ENCODE assay signal across 7 cellular contexts in the genomic region with DNA sequence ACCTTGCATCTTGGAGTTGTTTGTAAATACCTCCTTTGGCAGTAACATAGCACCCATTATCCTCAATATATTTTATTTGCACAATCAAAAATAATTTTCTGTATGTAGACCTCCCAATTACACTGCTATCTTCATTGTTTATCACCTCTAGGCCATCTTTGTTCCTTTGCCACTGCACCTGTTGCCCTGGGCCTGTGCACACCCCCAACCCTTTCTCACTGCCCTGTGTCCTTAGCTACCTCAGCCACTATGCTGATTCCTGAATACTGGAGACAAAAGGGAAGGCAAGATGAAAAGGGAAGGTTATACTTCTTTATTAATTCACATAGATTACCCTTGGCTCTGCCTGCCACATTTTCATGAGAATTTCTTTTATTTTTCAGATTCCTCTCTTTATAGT.
DNase-seq lines count a peak whose midpoint lies in the region; ATAC-seq lines count a peak whose summit lies in the region.
"Not testable (repeated sequence)": the region's sequence is repeated elsewhere in the genome, so short reads cannot be mapped to it uniquely, and the experiment has no call there.

No MANE protein-coding gene starts in this region.

- not testable (repeated sequence) for H3K9me3 Mint-ChIP-seq in activated CD4-positive, alpha-beta memory T cell treated with anti-CD3 and anti-CD28 coated beads, Interleukin-2, amount 10 ng/mL, durations not matched to agents 7 days and 5 days

- ATAC-seq in GM18873 (IDR thresholded peaks at IDR 0.05; ENCODE audit: low FRiP score, unreplicated experiment): peak; percentile 25
- ATAC-seq in GM19467 (IDR thresholded peaks at IDR 0.05; ENCODE audit: unreplicated experiment): peak; percentile 44
- ATAC-seq in GM21786 (IDR thresholded peaks at IDR 0.05; ENCODE audit: unreplicated experiment): peak; percentile 30
- peak; percentile 47 for ATAC-seq in HG02763 (IDR thresholded peaks at IDR 0.05; ENCODE audit: unreplicated experiment)
- peak; percentile 45 for ATAC-seq in HG03108 (IDR thresholded peaks at IDR 0.05; ENCODE audit: unreplicated experiment)
- peak; percentile 20 for ATAC-seq in HG03558 (IDR thresholded peaks at IDR 0.05; ENCODE audit: extremely low read depth, unreplicated experiment)

- not testable (repeated sequence) for H3K36me3 Mint-ChIP-seq in activated CD4-positive, alpha-beta memory T cell treated with anti-CD3 and anti-CD28 coated beads, Interleukin-2, amount 10 ng/mL, durations not matched to agents 7 days and 5 days (ENCODE audit: low read depth)

- CTCF ChIA-PET in activated CD4-positive, alpha-beta memory T cell treated with anti-CD3 and anti-CD28 coated beads, Interleukin-2, amount 10 ng/mL, durations not matched to agents 7 days and 5 days (lab: Charles Lee): not testable (repeated sequence)

- POLR2A ChIA-PET in activated CD4-positive, alpha-beta memory T cell treated with anti-CD3 and anti-CD28 coated beads, Interleukin-2, amount 10 ng/mL, durations not matched to agents 7 days and 5 days (lab: Charles Lee): not testable (repeated sequence)

- H3K27ac Mint-ChIP-seq in activated CD4-positive, alpha-beta memory T cell treated with anti-CD3 and anti-CD28 coated beads, Interleukin-2, amount 10 ng/mL, durations not matched to agents 7 days and 5 days: peak overlapping the region; percentile 40

- peaks cover 15% of the 10 kb centered on the region for H3K4me1 Mint-ChIP-seq in activated CD4-positive, alpha-beta memory T cell treated with anti-CD3 and anti-CD28 coated beads, Interleukin-2, amount 10 ng/mL, durations not matched to agents 7 days and 5 days

- H3K27me3 Mint-ChIP-seq in activated CD4-positive, alpha-beta memory T cell treated with anti-CD3 and anti-CD28 coated beads, Interleukin-2, amount 10 ng/mL, durations not matched to agents 7 days and 5 days: not testable (repeated sequence)

- not testable (repeated sequence) for H3K4me3 Mint-ChIP-seq in activated CD4-positive, alpha-beta memory T cell treated with anti-CD3 and anti-CD28 coated beads, Interleukin-2, amount 10 ng/mL, durations not matched to agents 7 days and 5 days

- not testable (repeated sequence) for DNase-seq in activated CD4-positive, alpha-beta memory T cell treated with anti-CD3 and anti-CD28 coated beads, Interleukin-2, amount 10 ng/mL, durations not matched to agents 7 days and 5 days
